ENCODE assay signal across 8 cellular contexts in genomic region chr15:52503788-52504496, GRCh38. TPM values are rescaled to one million over a fixed set of nuclear protein-coding genes. Genes with fewer than 3 reads are reported as not detected.
DNase-seq lines count a peak whose midpoint lies in the region; ATAC-seq, FAIRE-seq and TF ChIP-seq lines count a peak whose summit lies in the region.

No MANE protein-coding gene starts in this region.

- ATAC-seq in HCT116 (no peak), memory B cell (ENCODE audit: low read depth) (peak; percentile 99)

- DNase-seq in GM18507 (ENCODE audit: extremely low spot score, insufficient read length, low read depth), result no peak
- DNase-seq in HCT116 (ENCODE audit: low read depth, low spot score), result no peak
- peak in 1 of 2 donors; percentile 30 for DNase-seq in memory B cell (ENCODE audit: low spot score in 2 of 2)
- DNase-seq in iPS-NIHi11 (ENCODE audit: low spot score), result no peak
- no peak for DNase-seq in NCI-H446 treated with DMSO at 0.1 percent for 48 hours (lab: John Stamatoyannopoulos, UW)
- no peak for DNase-seq in glutamatergic neuron
- DNase-seq in H4 (ENCODE audit: low spot score), result no peak

- H3K4me3 Mint-ChIP-seq in memory B cell (peak overlapping the region; percentile 66), glutamatergic neuron (ENCODE audit: unreplicated experiment) (no peak overlapping the region)

- H3K36me3 Mint-ChIP-seq in memory B cell (no peaks in the 10 kb centered on the region), glutamatergic neuron (ENCODE audit: unreplicated experiment) (no peaks in the 10 kb centered on the region)

- peak overlapping the region; percentile 80 for H3K27ac Mint-ChIP-seq in memory B cell
- H3K27ac Mint-ChIP-seq in glutamatergic neuron (ENCODE audit: unreplicated experiment), result no peak overlapping the region

- H3K4me3 ChIP-seq in HCT116 (replicated peaks in 1 of 2; ENCODE audit: low read depth in 1 of 2, low read length in 2 of 2) (no peak overlapping the region), OCI-LY3 (ENCODE audit: low read length) (peak overlapping the region; percentile 65)

- no peaks in the 10 kb centered on the region for H3K9me2 ChIP-seq in HCT116 (ENCODE audit: insufficient read depth)

- H3K36me3 ChIP-seq in HCT116 (ENCODE audit: control insufficient read depth in 1 of 2, insufficient read depth in 2 of 2, low read length in 2 of 2), result no peaks in the 10 kb centered on the region
- peaks cover 3% of the 10 kb centered on the region for H3K36me3 ChIP-seq in OCI-LY3 (replicated peaks; ENCODE audit: low read depth, low read length)

- intact Hi-C loops in HCT116 (cut with micrococcal nuclease), result no loop called here

- no TSS peak for BruUV-seq in HCT116 (replicated peaks; lab: Mats Ljungman, UMichigan)

- RAD21 ChIA-PET in HCT116 (lab: Charles Lee; ENCODE audit: low non-redundant PET in 1 of 2, low total read pairs in 2 of 2, uncharacterized antibody in 2 of 2, unreplicated experiment in 2 of 2), result interaction anchor here in 1 of 2 experiments (0.7 kb wide), 1 partner anchor 80 kb away, joined by 6 read pairs; no protein-coding TSS in a partner anchor

- no peaks in the 10 kb centered on the region for H3K27me3 ChIP-seq in HCT116 (ENCODE audit: insufficient read depth, low read length)
- no peaks in the 10 kb centered on the region for H3K27me3 ChIP-seq in OCI-LY3 (ENCODE audit: low read depth, low read length)

- TF ChIP-seq CTCF in HCT116 (IDR thresholded peaks at IDR 0.05 in 2 of 3, conservative IDR thresholded peaks at IDR 0.05 in 1 of 3; ENCODE audit: borderline replicate concordance in 1 of 3, insufficient read depth in 1 of 3, low read depth in 2 of 3, low read length in 2 of 3) (no peak), OCI-LY3 (IDR thresholded peaks at IDR 0.05; ENCODE audit: low read depth, low read length) (no peak), glutamatergic neuron (IDR thresholded peaks at IDR 0.05; ENCODE audit: partially characterized antibody, unreplicated experiment) (no peak)

- H4K20me1 ChIP-seq in HCT116 (ENCODE audit: insufficient read depth) (no peaks in the 10 kb centered on the region), OCI-LY3 (ENCODE audit: insufficient read depth, low read length) (0 out of 2 replicates have a peak, but pooled peaks cover 4% of the 10 kb centered on the region)

- H3K27ac ChIP-seq in HCT116 (ENCODE audit: low read depth, low read length), result no peak overlapping the region
- peak overlapping the region; percentile 85 for H3K27ac ChIP-seq in OCI-LY3 (ENCODE audit: low read length)

- POLR2A ChIA-PET in HCT116 (lab: Charles Lee), result no interaction called here

- H2AFZ ChIP-seq in HCT116 (ENCODE audit: low read depth, low read length, poor library complexity, severe bottlenecking) (no peak overlapping the region), OCI-LY3 (ENCODE audit: low read depth, low read length) (no peak overlapping the region)

- TF ChIP-seq POLR2A in HCT116 (IDR thresholded peaks at IDR 0.05; ENCODE audit: borderline replicate concordance, extremely low read depth, insufficient read depth, insufficient read length), result no peak

- H3K9me3 ChIP-seq in HCT116 (ENCODE audit: control insufficient read depth in 1 of 2, insufficient read depth in 1 of 2, low read depth in 1 of 2, low read length in 2 of 2), result no peaks in the 10 kb centered on the region
- H3K9me3 ChIP-seq in OCI-LY3 (ENCODE audit: insufficient read depth, low read length), result no peaks in the 10 kb centered on the region

- H3K4me2 ChIP-seq in HCT116 (ENCODE audit: low read length) (peak overlapping the region; percentile 41; the same call in 1 of the 2 replicates), OCI-LY3 (ENCODE audit: low read length) (peak overlapping the region; percentile 87)

- H3K9me3 Mint-ChIP-seq in memory B cell (no peaks in the 10 kb centered on the region), glutamatergic neuron (ENCODE audit: unreplicated experiment) (no peaks in the 10 kb centered on the region)

- H3K79me2 ChIP-seq in HCT116 (ENCODE audit: insufficient read depth, low read length) (no peaks in the 10 kb centered on the region; the same call in 1 of the 2 replicates), OCI-LY3 (ENCODE audit: low read length) (peaks cover 79% of the 10 kb centered on the region)

- CTCF ChIA-PET in HCT116 (lab: Charles Lee), result no interaction called here

- peak; percentile 84 for FAIRE-seq in GM18507 (lab: Jason Lieb, UNC)

- TF ChIP-seq RAD21 in HCT116 (IDR thresholded peaks at IDR 0.05; ENCODE audit: low read depth), result no peak

- H3K4me1 Mint-ChIP-seq in memory B cell (peaks cover 45% of the 10 kb centered on the region), glutamatergic neuron (ENCODE audit: low read depth, unreplicated experiment) (no peaks in the 10 kb centered on the region)

- H3K4me1 ChIP-seq in HCT116 (ENCODE audit: control insufficient read depth in 1 of 2, insufficient read depth in 2 of 2, low read length in 2 of 2) (peaks cover 2 to 8% of the 10 kb centered on the region in 2 experiments; a peak in 2 of 4 replicates), OCI-LY3 (ENCODE audit: low read length) (peaks cover 38% of the 10 kb centered on the region)

- no peaks in the 10 kb centered on the region for H3K27me3 Mint-ChIP-seq in memory B cell
- no peaks in the 10 kb centered on the region for H3K27me3 Mint-ChIP-seq in glutamatergic neuron (ENCODE audit: unreplicated experiment)

- H3K9ac ChIP-seq in HCT116 (ENCODE audit: low read length) (no peak overlapping the region), OCI-LY3 (ENCODE audit: low read length) (peak overlapping the region; percentile 60)

TF ChIP-seq in HCT116, 20 proteins besides CTCF, POLR2A, EP300 and RAD21:
- TF ChIP-seq POLR2AphosphoS5 (IDR thresholded peaks at IDR 0.05; ENCODE audit: low read depth, low read length), result no peak
- TF ChIP-seq REST (IDR thresholded peaks at IDR 0.05; ENCODE audit: low read depth), result no peak
- TF ChIP-seq ZFX (IDR thresholded peaks at IDR 0.05), result no peak
- peak; percentile 71 for TF ChIP-seq EGR1 (IDR thresholded peaks at IDR 0.05; ENCODE audit: low read depth)

RNA-seq across cellular contexts. Expression of gene MYO5A, which starts 24.7 kb away (rescaled TPM):
- 17.6 TPM for total RNA-seq in HCT116 (2021; ENCODE audit: unreplicated experiment)
- 9.4 and 10.3 TPM in 2 replicates for polyA plus RNA-seq in HCT116 (2012)
- 61.0 TPM for total RNA-seq in glutamatergic neuron (ENCODE audit: unreplicated experiment)
- total RNA-seq in H4 (2014; rRNA removed; shearing (Covaris generic)), result 15.2 and 21.4 TPM in 2 replicates
